ENCODE assay signal across 18 cellular contexts in genomic region chr14:23171251-23171975, GRCh38. TPM values are rescaled to one million over a fixed set of nuclear protein-coding genes. Genes with fewer than 3 reads are reported as not detected.
A peak's percentile ranks its signal among the peaks of the same experiment; 100 is the strongest.
DNase-seq lines count a peak whose midpoint lies in the region; ATAC-seq, FAIRE-seq and TF ChIP-seq lines count a peak whose summit lies in the region.
"Had no signal": no experiment of that assay in that cellular context is flagged by ENCODE, and none has a peak within 500 bp of the region (broad histone marks: within the 10 kb centered on the region; RNA-seq: fewer than 3 reads in every experiment).

No MANE protein-coding gene starts in this region.

- H3K4me3 Mint-ChIP-seq in HFFc6 (peak overlapping the region; percentile 58), MCF 10A (ENCODE audit: unreplicated experiment) (peak overlapping the region; percentile 12), type B pancreatic cell (no peak overlapping the region)
- H3K4me3 Mint-ChIP-seq: activated naive CD8-positive, alpha-beta T cell treated with anti-CD3 and anti-CD28 coated beads, Interleukin-2, amount 10 ng/mL, durations not matched to agents 7 days and 5 days; CD14-positive monocyte had no signal

- H3K79me2 ChIP-seq in keratinocyte (ENCODE audit: control insufficient read depth, insufficient read depth, low read length) = no peaks in the 10 kb centered on the region

- ATAC-seq in GM18519 (IDR thresholded peaks at IDR 0.05; ENCODE audit: low FRiP score, unreplicated experiment) = no peak
- ATAC-seq: T-cell had no signal

- peak overlapping the region; percentile 71 for H3K4me2 ChIP-seq in keratinocyte (ENCODE audit: control insufficient read depth, extremely low read depth, insufficient read depth, low read depth, low read length)
- H3K4me2 ChIP-seq: PC-9 had no signal

- POLR2A ChIA-PET in MCF 10A (lab: Yijun Ruan, JAX) = interaction anchor here (0.6 to 7.4 kb wide), 12 partner anchors 9 to 252 kb away, joined by 3 to 57 read pairs (median 6); partner anchors contain the start of genes ACIN1, C14orf119, RBM23 and SLC7A8

- H3K27ac ChIP-seq in keratinocyte (ENCODE audit: control insufficient read depth, insufficient read depth, low read length) = peak overlapping the region; percentile 89
- H3K27ac ChIP-seq: coronary artery, ovary, PC-9, tibial nerve had no signal

- H3K36me3 ChIP-seq in keratinocyte (ENCODE audit: control insufficient read depth in 2 of 2, extremely low read depth in 1 of 2, insufficient read depth in 2 of 2, low read length in 2 of 2) = peaks cover 0 to 1% of the 10 kb centered on the region in 2 experiments
- H3K36me3 ChIP-seq: ovary, tibial nerve had no signal

- H4K20me1 ChIP-seq in keratinocyte (ENCODE audit: control insufficient read depth, extremely low read depth, insufficient read depth, low read length) = no peaks in the 10 kb centered on the region

- H3K9me3 Mint-ChIP-seq in HFFc6 (no peaks in the 10 kb centered on the region), MCF 10A (ENCODE audit: unreplicated experiment) (no peaks in the 10 kb centered on the region), type B pancreatic cell (peaks cover 5% of the 10 kb centered on the region)
- H3K9me3 Mint-ChIP-seq: activated naive CD8-positive, alpha-beta T cell treated with anti-CD3 and anti-CD28 coated beads, Interleukin-2, amount 10 ng/mL, durations not matched to agents 7 days and 5 days; T-cell had no signal

- peak overlapping the region; percentile 72 for H2AFZ ChIP-seq in keratinocyte (ENCODE audit: control insufficient read depth, low read length)
- H2AFZ ChIP-seq: PC-9 had no signal

- H3K36me3 Mint-ChIP-seq in HFFc6 (ENCODE audit: low read depth) (no peaks in the 10 kb centered on the region), MCF 10A (ENCODE audit: insufficient read depth, unreplicated experiment) (peaks cover 4% of the 10 kb centered on the region), type B pancreatic cell (peaks cover 4% of the 10 kb centered on the region)
- H3K36me3 Mint-ChIP-seq: activated naive CD8-positive, alpha-beta T cell treated with anti-CD3 and anti-CD28 coated beads, Interleukin-2, amount 10 ng/mL, durations not matched to agents 7 days and 5 days; CD14-positive monocyte; T-cell had no signal

- TF ChIP-seq CTCF in HFFc6 (IDR thresholded peaks at IDR 0.05) (no peak), MCF 10A (IDR thresholded peaks at IDR 0.05; ENCODE audit: unreplicated experiment) (no peak), keratinocyte (optimal IDR thresholded peaks at IDR 0.05 in 1 of 3, IDR thresholded peaks at IDR 0.05 in 1 of 3, conservative IDR thresholded peaks at IDR 0.05 in 1 of 3; ENCODE audit: extremely low read depth in 1 of 3, insufficient read depth in 2 of 3, low read length in 3 of 3) (no peak), type B pancreatic cell (conservative IDR thresholded peaks at IDR 0.05) (no peak)

- dilution Hi-C loops in keratinocyte (cut with MboI; ENCODE audit: extremely low pct_ligation_motif_present, low sequenced_read_pairs) = no loop called here

- intact Hi-C loops in MCF 10A (cut with micrococcal nuclease) = no loop called here

- H3K4me3 ChIP-seq in keratinocyte (ENCODE audit: control insufficient read depth in 2 of 3, extremely low read depth in 1 of 3, insufficient read depth in 2 of 3, low read depth in 1 of 3, low read length in 3 of 3) = no peak overlapping the region
- H3K4me3 ChIP-seq: coronary artery, ovary, PC-9, tibial nerve had no signal

- no peaks in the 10 kb centered on the region; the same call in 1 of the 2 replicates for H3K27me3 Mint-ChIP-seq in HFFc6 (ENCODE audit: insufficient read depth)
- H3K27me3 Mint-ChIP-seq in MCF 10A (ENCODE audit: insufficient read depth, unreplicated experiment) = no peaks in the 10 kb centered on the region
- no peaks in the 10 kb centered on the region for H3K27me3 Mint-ChIP-seq in type B pancreatic cell
- H3K27me3 Mint-ChIP-seq: activated naive CD8-positive, alpha-beta T cell treated with anti-CD3 and anti-CD28 coated beads, Interleukin-2, amount 10 ng/mL, durations not matched to agents 7 days and 5 days had no signal

- no peaks in the 10 kb centered on the region for H3K27me3 ChIP-seq in keratinocyte (ENCODE audit: control insufficient read depth, extremely low read depth, insufficient read depth, low read length)
- H3K27me3 ChIP-seq: ovary had no signal

- peak; percentile 81 for FAIRE-seq in keratinocyte (lab: Jason Lieb, UNC)
- FAIRE-seq: G401.6 had no signal

- peak overlapping the region; percentile 65 for H3K9ac ChIP-seq in keratinocyte (ENCODE audit: control insufficient read depth, extremely low read depth, insufficient read depth, low read length)

- BruUV-seq in MCF 10A (replicated peaks; lab: Mats Ljungman, UMichigan) = no TSS peak

- CTCF ChIA-PET in MCF 10A (lab: Yijun Ruan, JAX) = interaction anchor here (0.6 to 12.9 kb wide), 8 partner anchors 11 to 198 kb away, joined by 3 to 146 read pairs (median 4); no protein-coding TSS in a partner anchor

- no peaks in the 10 kb centered on the region for H3K9me3 ChIP-seq in keratinocyte (ENCODE audit: control insufficient read depth, low read depth, low read length)
- H3K9me3 ChIP-seq: ovary, tibial nerve had no signal

- H3K27ac Mint-ChIP-seq in HFFc6 (peak overlapping the region; percentile 91), MCF 10A (ENCODE audit: low read depth, unreplicated experiment) (peak overlapping the region; percentile 54), type B pancreatic cell (peak overlapping the region; percentile 22)
- H3K27ac Mint-ChIP-seq: activated naive CD8-positive, alpha-beta T cell treated with anti-CD3 and anti-CD28 coated beads, Interleukin-2, amount 10 ng/mL, durations not matched to agents 7 days and 5 days had no signal

- H3K9me1 ChIP-seq in keratinocyte (ENCODE audit: control insufficient read depth, extremely low read depth, insufficient read depth, low read length) = no peaks in the 10 kb centered on the region

- peak; percentile 84 for DNase-seq in HFFc6
- peak; percentile 33 for DNase-seq in MCF 10A (ENCODE audit: unreplicated experiment)
- DNase-seq in keratinocyte (ENCODE audit: low read depth, low spot score) = no peak
- DNase-seq in type B pancreatic cell (ENCODE audit: extremely low spot score, unreplicated experiment) = no peak
- DNase-seq in LoVo (ENCODE audit: low spot score) = no peak
- no peak for DNase-seq in OCI-M2 (lab: John Stamatoyannopoulos, UW; ENCODE audit: unreplicated experiment)
- DNase-seq: activated CD4-positive, alpha-beta T cell treated with anti-CD3 and anti-CD28 coated beads for 1 hour; activated naive CD8-positive, alpha-beta T cell treated with anti-CD3 and anti-CD28 coated beads, Interleukin-2, amount 10 ng/mL, durations not matched to agents 7 days and 5 days; NCI-H1436; ovary; PC-9; T-cell had no signal

- H3K4me1 Mint-ChIP-seq in HFFc6 (ENCODE audit: low read depth) (peaks cover 86% of the 10 kb centered on the region), MCF 10A (ENCODE audit: insufficient read depth, unreplicated experiment) (peaks cover 38% of the 10 kb centered on the region), type B pancreatic cell (ENCODE audit: unreplicated experiment) (peaks cover 42% of the 10 kb centered on the region)

- peaks cover 39% of the 10 kb centered on the region for H3K4me1 ChIP-seq in keratinocyte (ENCODE audit: control insufficient read depth, extremely low read depth, insufficient read depth, low read length)

RNA-seq across cellular contexts. Expression of gene SLC7A8, which starts 12.0 kb away (rescaled TPM):
- total RNA-seq in HFFc6 (2021; fragmentation: NEBNext Ultra II Directional; extraction: Animal tissue kit (Norgen Biotek cat#: 25700)) = 10 to 100 TPM; 13.0 to 24.2 (median 23.3) TPM
- 1.5 and 2.4 TPM in 2 replicates for total RNA-seq in MCF 10A (2022)
- 28.4 to 32.8 TPM (median 29.1 TPM) in 3 replicates for polyA plus RNA-seq in keratinocyte
- polyA plus RNA-seq in keratinocyte (2011; ENCODE audit: low read depth) = 5.9 TPM
- polyA plus RNA-seq in keratinocyte (2011; cell fraction: cytosol; rRNA removed) = 15.2 and 18.2 TPM in 2 replicates
- 39.0 and 59.9 TPM in 2 replicates for polyA plus RNA-seq in keratinocyte (2011; cell fraction: nucleus; rRNA removed)
- 17.7 and 37.9 TPM in 2 replicates for polyA plus RNA-seq in keratinocyte (2012; ENCODE audit: low replicate concordance)
- polyA minus RNA-seq in keratinocyte = 49.8 to 132 TPM (median 73.3 TPM) in 3 replicates
- polyA minus RNA-seq in keratinocyte (2011; cell fraction: cytosol; rRNA and poly(A)+ RNA removed) = 24.4 TPM
- 45.4 and 70.3 TPM in 2 replicates for polyA minus RNA-seq in keratinocyte (2011; cell fraction: nucleus; rRNA and poly(A)+ RNA removed)
- total RNA-seq in type B pancreatic cell (ENCODE audit: low replicate concordance) = 56.1 and 56.7 TPM in 2 replicates

RNA-seq across cellular contexts. Expression of gene CEBPE, which starts 52.4 kb away (rescaled TPM):
- not detected for total RNA-seq in HFFc6 (2021; fragmentation: NEBNext Ultra II Directional; extraction: Animal tissue kit (Norgen Biotek cat#: 25700))
- not detected in 2 replicates for total RNA-seq in MCF 10A (2022)
- not detected in 3 replicates for polyA plus RNA-seq in keratinocyte
- polyA plus RNA-seq in keratinocyte (2011; ENCODE audit: low read depth) = not detected
- polyA plus RNA-seq in keratinocyte (2011; cell fraction: cytosol; rRNA removed) = not detected in 2 replicates
- polyA plus RNA-seq in keratinocyte (2011; cell fraction: nucleus; rRNA removed) = not detected in 2 replicates
- not detected in 2 replicates for polyA plus RNA-seq in keratinocyte (2012; ENCODE audit: low replicate concordance)
- polyA minus RNA-seq in keratinocyte = not detected in 3 replicates
- not detected for polyA minus RNA-seq in keratinocyte (2011; cell fraction: cytosol; rRNA and poly(A)+ RNA removed)
- polyA minus RNA-seq in keratinocyte (2011; cell fraction: nucleus; rRNA and poly(A)+ RNA removed) = not detected in 2 replicates
- total RNA-seq in type B pancreatic cell (ENCODE audit: low replicate concordance) = not detected in 2 replicates
- total RNA-seq: NCI-H460, ovary, PC-9, tibial nerve had no signal

Comparison
In these comparisons a context has a peak if more than half of its experiments do, and no peak if none do; other contexts are left out.
1. DNase-seq: peak in HFFc6 (single experiment) and MCF 10A (single experiment); none in keratinocyte (single experiment), type B pancreatic cell (single experiment), LoVo (single experiment) and OCI-M2 (single experiment).
2. H3K27ac Mint-ChIP-seq: peak in every context shown above with its lines; median percentile 91 in HFFc6; 54 in MCF 10A; 22 in type B pancreatic cell.